ENCODE assay signal across 10 cellular contexts in genomic region chr7:151503902-151504714, GRCh38. TPM values are rescaled to one million over a fixed set of nuclear protein-coding genes. Genes with fewer than 3 reads are reported as not detected.
A peak's percentile ranks its signal among the peaks of the same experiment; 100 is the strongest.
DNase-seq lines count a peak whose midpoint lies in the region; ATAC-seq and TF ChIP-seq lines count a peak whose summit lies in the region.
"Had no signal": no experiment of that assay in that cellular context is flagged by ENCODE, and none has a peak within 500 bp of the region (broad histone marks: within the 10 kb centered on the region; RNA-seq: fewer than 3 reads in every experiment).

No MANE protein-coding gene starts in this region.

- H3K36me3 ChIP-seq in HCT116 (ENCODE audit: control insufficient read depth in 1 of 2, insufficient read depth in 2 of 2, low read length in 2 of 2), result no peaks in the 10 kb centered on the region

- no peak for TF ChIP-seq POLR2A in HCT116 (IDR thresholded peaks at IDR 0.05; ENCODE audit: borderline replicate concordance, extremely low read depth, insufficient read depth, insufficient read length)

- no peaks in the 10 kb centered on the region for H3K9me2 ChIP-seq in HCT116 (ENCODE audit: insufficient read depth)

- peaks cover 100% of the 10 kb centered on the region for H3K79me2 ChIP-seq in HCT116 (ENCODE audit: insufficient read depth, low read length)

- peaks cover 44% of the 10 kb centered on the region; the same call in 1 of the 2 replicates for H4K20me1 ChIP-seq in HCT116 (ENCODE audit: insufficient read depth)

- TF ChIP-seq RAD21 in HCT116 (IDR thresholded peaks at IDR 0.05; ENCODE audit: low read depth), result no peak

- H3K9ac ChIP-seq in HCT116 (ENCODE audit: low read length), result no peak overlapping the region

- no peak overlapping the region for H3K4me3 ChIP-seq in HCT116 (replicated peaks in 1 of 2; ENCODE audit: low read depth in 1 of 2, low read length in 2 of 2)
- H3K4me3 ChIP-seq: coronary artery had no signal

- CTCF ChIA-PET in HCT116 (lab: Charles Lee), result no interaction called here

- DNase-seq in HCT116 (ENCODE audit: low read depth, low spot score) (no peak), SW 1271 (lab: John Stamatoyannopoulos, UW) (peak; percentile 14 to 25), left cardiac atrium (no peak), stromal cell of bone marrow (ENCODE audit: low read depth) (peak; percentile 89), NCI-H2107 treated with DMSO at 0.1 percent for 48 hours (lab: John Stamatoyannopoulos, UW; ENCODE audit: unreplicated experiment) (no peak), OCI-M2 (lab: John Stamatoyannopoulos, UW; ENCODE audit: unreplicated experiment) (no peak), SW480 (ENCODE audit: low spot score) (no peak), NCI-H187 (lab: John Stamatoyannopoulos, UW) (no peak)
- DNase-seq: kidney glomerular epithelial cell had no signal

- no peak overlapping the region for H3K4me2 ChIP-seq in HCT116 (ENCODE audit: low read length)

- no peak for TF ChIP-seq CTCF in HCT116 (IDR thresholded peaks at IDR 0.05 in 2 of 3, conservative IDR thresholded peaks at IDR 0.05 in 1 of 3; ENCODE audit: borderline replicate concordance in 1 of 3, insufficient read depth in 1 of 3, low read depth in 2 of 3, low read length in 2 of 3)

- BruUV-seq in HCT116 (replicated peaks; lab: Mats Ljungman, UMichigan), result no TSS peak

- H2AFZ ChIP-seq in HCT116 (ENCODE audit: low read depth, low read length, poor library complexity, severe bottlenecking), result no peak overlapping the region

- no peak overlapping the region for H3K27ac ChIP-seq in HCT116 (ENCODE audit: low read depth, low read length)

- POLR2A ChIA-PET in HCT116 (lab: Charles Lee), result no interaction called here

- RAD21 ChIA-PET in HCT116 (lab: Charles Lee; ENCODE audit: low non-redundant PET in 1 of 2, low total read pairs in 2 of 2, uncharacterized antibody in 2 of 2, unreplicated experiment in 2 of 2), result no interaction called here

- intact Hi-C loops in HCT116 (cut with micrococcal nuclease), result no loop called here
- intact Hi-C loops in left cardiac atrium (cut with DNase I), result no loop called here

- ATAC-seq in HCT116 (no peak), left cardiac atrium (peak; percentile 80 to 92)

- no peaks in the 10 kb centered on the region for H3K4me1 ChIP-seq in HCT116 (ENCODE audit: control insufficient read depth in 1 of 2, insufficient read depth in 2 of 2, low read length in 2 of 2)

- no peaks in the 10 kb centered on the region for H3K9me3 ChIP-seq in HCT116 (ENCODE audit: control insufficient read depth in 1 of 2, insufficient read depth in 1 of 2, low read depth in 1 of 2, low read length in 2 of 2)

- H3K27me3 ChIP-seq in HCT116 (ENCODE audit: insufficient read depth, low read length), result no peaks in the 10 kb centered on the region

TF ChIP-seq in HCT116, 20 proteins besides CTCF, POLR2A, EP300 and RAD21:
- TF ChIP-seq JUND (IDR thresholded peaks at IDR 0.05) (no peak), CEBPB (IDR thresholded peaks at IDR 0.05; ENCODE audit: low read depth) (0 out of 2 replicates have a peak, but pooled peaks have one; percentile 35)

RNA-seq across cellular contexts. Expression of gene RHEB, which starts 15.6 kb away (rescaled TPM):
- total RNA-seq in HCT116 (2021; ENCODE audit: unreplicated experiment) (114 TPM), left cardiac atrium (100 to 1,000 TPM; 110 to 180 TPM)
- polyA plus RNA-seq in HCT116 (2012), result 34.4 and 49.8 TPM in 2 replicates

Comparison
In these comparisons a context has a peak if more than half of its experiments do, and no peak if none do; other contexts are left out.
1. DNase-seq: peak in SW 1271 (2 of 2) and stromal cell of bone marrow (single experiment); none in HCT116 (single experiment), left cardiac atrium (single experiment), NCI-H2107 treated with DMSO at 0.1 percent for 48 hours (single experiment), OCI-M2 (single experiment), SW480 (single experiment) and NCI-H187 (0 of 2).